Comparison of ENCODE assay signal across 15 cellular contexts in the genomic region with DNA sequence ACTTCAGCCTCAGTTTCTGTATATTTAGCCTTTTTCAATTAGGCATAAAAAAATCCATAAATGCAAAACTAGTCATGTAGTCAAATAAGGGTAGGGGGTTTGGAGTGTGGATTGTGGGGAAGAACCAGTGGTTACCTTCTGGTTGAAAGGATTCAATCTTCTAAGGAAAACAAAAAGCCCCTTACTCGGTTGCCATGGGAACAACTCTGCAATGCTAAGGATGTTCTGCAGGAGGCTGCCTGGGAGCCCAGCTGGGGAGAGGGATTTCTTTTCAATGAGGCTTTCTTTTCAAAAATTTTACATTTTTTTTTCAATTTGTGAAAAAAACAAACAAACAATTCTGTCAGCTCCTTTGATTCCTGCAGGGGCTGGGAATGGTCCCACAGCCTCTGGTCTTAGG.
DNase-seq lines count a peak whose midpoint lies in the region; ATAC-seq and TF ChIP-seq lines count a peak whose summit lies in the region.
"Had no signal": no experiment of that assay in that cellular context is flagged by ENCODE, and none has a peak within 500 bp of the region (broad histone marks: within the 10 kb centered on the region; RNA-seq: fewer than 3 reads in every experiment).

No MANE protein-coding gene starts in this region.

- H3K18ac ChIP-seq in mesendoderm (ENCODE audit: low read length), result no peak overlapping the region

- no peaks in the 10 kb centered on the region for H3K79me1 ChIP-seq in mesendoderm (ENCODE audit: low read length)

- H2BK15ac ChIP-seq in mesendoderm (replicated peaks; ENCODE audit: low read depth), result no peak overlapping the region

- TF ChIP-seq EP300 in esophagus muscularis mucosa (IDR thresholded peaks at IDR 0.05) (no peak), gastroesophageal sphincter (IDR thresholded peaks at IDR 0.05) (no peak)

- H2BK120ac ChIP-seq in mesendoderm (ENCODE audit: low read depth, low read length), result no peak overlapping the region

- no peak overlapping the region for H4K8ac ChIP-seq in mesendoderm (ENCODE audit: low read depth, low read length)

- H3K4me3 ChIP-seq in esophagus muscularis mucosa (no peak overlapping the region), mesendoderm (ENCODE audit: low read length) (no peak overlapping the region), gastroesophageal sphincter (no peak overlapping the region)
- H3K4me3 ChIP-seq: BLaER1 treated with 17β-estradiol and CSF1 and Interleukin-3, amounts not matched to agents 10 nM and 100 nM had no signal

- H3K27ac ChIP-seq in esophagus muscularis mucosa (replicated peaks in 1 of 4), result no peak overlapping the region
- H3K27ac ChIP-seq in mesendoderm (ENCODE audit: low read depth, low read length), result no peak overlapping the region
- no peak overlapping the region for H3K27ac ChIP-seq in gastroesophageal sphincter
- H3K27ac ChIP-seq: BLaER1 treated with 17β-estradiol and CSF1 and Interleukin-3, amounts not matched to agents 10 nM and 100 nM had no signal

- no peak overlapping the region for H3K4ac ChIP-seq in mesendoderm (ENCODE audit: low read depth, low read length)

- no peak overlapping the region for H2BK5ac ChIP-seq in mesendoderm (ENCODE audit: low read length)

- H2AK5ac ChIP-seq in mesendoderm (ENCODE audit: low read length), result no peak overlapping the region

- H3K9ac ChIP-seq in mesendoderm (ENCODE audit: low read length), result no peak overlapping the region
- H3K9ac ChIP-seq: BLaER1 treated with 17β-estradiol and CSF1 and Interleukin-3, amounts not matched to agents 10 nM and 100 nM had no signal

- H3K9me3 ChIP-seq in esophagus muscularis mucosa (no peaks in the 10 kb centered on the region), gastroesophageal sphincter (no peaks in the 10 kb centered on the region)
- H3K9me3 ChIP-seq: BLaER1 treated with 17β-estradiol and CSF1 and Interleukin-3, amounts not matched to agents 10 nM and 100 nM had no signal

- H3K36me3 ChIP-seq in esophagus muscularis mucosa (no peaks in the 10 kb centered on the region), mesendoderm (ENCODE audit: control insufficient read depth, insufficient read depth, low read length) (no peaks in the 10 kb centered on the region), gastroesophageal sphincter (no peaks in the 10 kb centered on the region)
- H3K36me3 ChIP-seq: BLaER1 treated with 17β-estradiol and CSF1 and Interleukin-3, amounts not matched to agents 10 nM and 100 nM had no signal

- no peak overlapping the region for H3K23ac ChIP-seq in mesendoderm (ENCODE audit: low read length)

- peak; percentile 7 for DNase-seq in NCI-H748 (lab: John Stamatoyannopoulos, UW; ENCODE audit: unreplicated experiment)
- DNase-seq in NCI-H748 treated with DMSO at 0.1 percent for 48 hours (lab: John Stamatoyannopoulos, UW), result no peak
- peak; percentile 34 for DNase-seq in esophagus muscularis mucosa (ENCODE audit: extremely low spot score)
- DNase-seq in mesendoderm, result peak; percentile 70
- no peak for DNase-seq in Right ventricle myocardium inferior (ENCODE audit: missing footprints)
- DNase-seq: 8988T, NCI-H146, NCI-H2081 treated with DMSO at 0.1 percent for 48 hours, NCI-H774, Right ventricle myocardium superior had no signal

- intact Hi-C loops in esophagus muscularis mucosa (cut with DNase I) (no loop called here), Right ventricle myocardium inferior (cut with DNase I) (no loop called here)

- ATAC-seq in HG02571 (IDR thresholded peaks at IDR 0.05; ENCODE audit: unreplicated experiment) (no peak), HG03342 (IDR thresholded peaks at IDR 0.05; ENCODE audit: unreplicated experiment) (no peak), Right ventricle myocardium inferior (no peak), gastroesophageal sphincter (no peak)
- ATAC-seq: Panc1 had no signal

- H3K4me2 ChIP-seq in mesendoderm (ENCODE audit: low read length), result no peak overlapping the region
- H3K4me2 ChIP-seq: BLaER1 treated with 17β-estradiol and CSF1 and Interleukin-3, amounts not matched to agents 10 nM and 100 nM had no signal

- H3K4me1 ChIP-seq in esophagus muscularis mucosa, result no peaks in the 10 kb centered on the region
- no peaks in the 10 kb centered on the region for H3K4me1 ChIP-seq in mesendoderm (ENCODE audit: control insufficient read depth, low read depth, low read length)
- no peaks in the 10 kb centered on the region for H3K4me1 ChIP-seq in gastroesophageal sphincter
- H3K4me1 ChIP-seq: BLaER1 treated with 17β-estradiol and CSF1 and Interleukin-3, amounts not matched to agents 10 nM and 100 nM had no signal

- no peaks in the 10 kb centered on the region for H3K27me3 ChIP-seq in esophagus muscularis mucosa
- no peaks in the 10 kb centered on the region for H3K27me3 ChIP-seq in mesendoderm (ENCODE audit: insufficient read depth, low read length, poor library complexity)
- H3K27me3 ChIP-seq in gastroesophageal sphincter, result peaks cover 3% of the 10 kb centered on the region
- H3K27me3 ChIP-seq: BLaER1 treated with 17β-estradiol and CSF1 and Interleukin-3, amounts not matched to agents 10 nM and 100 nM had no signal

- H3K79me2 ChIP-seq in mesendoderm (ENCODE audit: control insufficient read depth, insufficient read depth, low read length), result no peaks in the 10 kb centered on the region

- no peak overlapping the region for H4K5ac ChIP-seq in mesendoderm (ENCODE audit: low read length)

- no peak overlapping the region for H3K56ac ChIP-seq in mesendoderm (ENCODE audit: low read length)

- TF ChIP-seq POLR2A in esophagus muscularis mucosa (IDR thresholded peaks at IDR 0.05; ENCODE audit: low read depth) (no peak), gastroesophageal sphincter (IDR thresholded peaks at IDR 0.05) (no peak)

- no peak for TF ChIP-seq CTCF in esophagus muscularis mucosa (IDR thresholded peaks at IDR 0.05)
- no peak for TF ChIP-seq CTCF in gastroesophageal sphincter (IDR thresholded peaks at IDR 0.05)

- 0% methylated on average over 1 of the region's 1 CpG for WGBS in esophagus muscularis mucosa
- no CpG with 5 or more reads among the region's 1 CpG for WGBS in mesendoderm (ENCODE audit: extremely low coverage, insufficient coverage, low lambda C conversion rate)
- WGBS in gastroesophageal sphincter (ENCODE audit: low coverage in 1 of 2), 2 donors, result 0 to 23% methylated on average over 1 of the region's 1 CpG

Comparison
In these comparisons a context has a peak if more than half of its experiments do, and no peak if none do; other contexts are left out.
1. DNase-seq: peak in NCI-H748 (single experiment), esophagus muscularis mucosa (single experiment) and mesendoderm (single experiment); none in NCI-H748 treated with DMSO at 0.1 percent for 48 hours (single experiment) and Right ventricle myocardium inferior (single experiment).